ENCODE assay signal across 1 cellular context in genomic region chr18:48934708-48935432, GRCh38.
TF ChIP-seq lines count a peak whose summit lies in the region.

No MANE protein-coding gene starts in this region.

TF ChIP-seq in GM12878, 131 proteins besides CTCF, POLR2A, EP300 and RAD21 (continued from another document and continues in another):
- TF ChIP-seq ZBTB4 (CRISPR knock-in tag; IDR thresholded peaks at IDR 0.05) = no peak
- peak; percentile 38 for TF ChIP-seq CHD2 (IDR thresholded peaks at IDR 0.05; ENCODE audit: borderline replicate concordance, low read depth, low read length)
- TF ChIP-seq NFYA (IDR thresholded peaks at IDR 0.05; ENCODE audit: borderline replicate concordance, low read depth, low read length) = no peak
- TF ChIP-seq BCLAF1 (IDR thresholded peaks at IDR 0.05) = no peak
- no peak for TF ChIP-seq ZBTB11 (CRISPR knock-in tag; IDR thresholded peaks at IDR 0.05)
- TF ChIP-seq POU2F2 (IDR thresholded peaks at IDR 0.05; ENCODE audit: borderline replicate concordance, low read depth, low read length) = no peak
- peak; percentile 65; the same call in 1 of the 2 replicates for TF ChIP-seq MTA2 (IDR thresholded peaks at IDR 0.05; ENCODE audit: low read depth)
- TF ChIP-seq RCOR1 (conservative IDR thresholded peaks at IDR 0.05; ENCODE audit: low read depth, low read length) = no peak
- no peak for TF ChIP-seq SMARCA5 (IDR thresholded peaks at IDR 0.05)
- TF ChIP-seq USF1 (IDR thresholded peaks at IDR 0.05; ENCODE audit: borderline replicate concordance, extremely low read length, insufficient read depth, low read depth, low read length) = no peak
- peak; percentile 47; the same call in 1 of the 2 replicates for TF ChIP-seq GABPA (IDR thresholded peaks at IDR 0.05; ENCODE audit: low read depth)
- peak; percentile 88 for TF ChIP-seq RELB (IDR thresholded peaks at IDR 0.05; ENCODE audit: low read depth)
- TF ChIP-seq PML (IDR thresholded peaks at IDR 0.05; ENCODE audit: low read length) = 0 out of 2 replicates have a peak, but pooled peaks have one; percentile 70
- TF ChIP-seq JUNB (IDR thresholded peaks at IDR 0.05) = no peak
- peak; percentile 57 for TF ChIP-seq NR2F1 (conservative IDR thresholded peaks at IDR 0.05)
- no peak for TF ChIP-seq SREBF2 (IDR thresholded peaks at IDR 0.05; ENCODE audit: low read length)
- TF ChIP-seq ZBTB40 (IDR thresholded peaks at IDR 0.05; ENCODE audit: borderline replicate concordance) = no peak; the same call in 1 of the 2 replicates
- no peak; the same call in 1 of the 2 replicates for TF ChIP-seq ZBED1 (IDR thresholded peaks at IDR 0.05; ENCODE audit: borderline replicate concordance)
- no peak for TF ChIP-seq RBBP5 (conservative IDR thresholded peaks at IDR 0.05)
- no peak for TF ChIP-seq CBX3 (IDR thresholded peaks at IDR 0.05; ENCODE audit: borderline replicate concordance, low read depth)
- no peak for TF ChIP-seq IRF4 (IDR thresholded peaks at IDR 0.05; ENCODE audit: low read depth, low read length)
- TF ChIP-seq REST (IDR thresholded peaks at IDR 0.05; ENCODE audit: low read depth, low read length) = no peak
- TF ChIP-seq WRNIP1 (IDR thresholded peaks at IDR 0.05; ENCODE audit: borderline replicate concordance, low read depth, low read length) = no peak
- no peak for TF ChIP-seq MXI1 (IDR thresholded peaks at IDR 0.05; ENCODE audit: low read depth, low read length)
- TF ChIP-seq EZH2 (IDR thresholded peaks at IDR 0.05; ENCODE audit: borderline replicate concordance, control insufficient read depth, low read depth, low read length) = no peak
- TF ChIP-seq SIN3A (IDR thresholded peaks at IDR 0.05; ENCODE audit: low read depth, low read length) = no peak
- TF ChIP-seq STAT3 (IDR thresholded peaks at IDR 0.05; ENCODE audit: low read depth, low read length) = no peak
- no peak for TF ChIP-seq ZBTB33 (IDR thresholded peaks at IDR 0.05)
- no peak for TF ChIP-seq NFXL1 (IDR thresholded peaks at IDR 0.05; ENCODE audit: borderline replicate concordance)
- peak; percentile 52 to 56; a peak in 2 of 4 replicates for TF ChIP-seq BHLHE40 (IDR thresholded peaks at IDR 0.05; ENCODE audit: borderline replicate concordance in 1 of 2, low read depth in 2 of 2, low read length in 1 of 2)
- TF ChIP-seq PAX5 (IDR thresholded peaks at IDR 0.05; ENCODE audit: borderline replicate concordance, low read depth, low read length) = no peak
- no peak for TF ChIP-seq PBX3 (IDR thresholded peaks at IDR 0.05; ENCODE audit: insufficient replicate concordance, low read depth, low read length)
